13 cellular contexts compared by ENCODE assay signal in genomic region chr14:77409131-77409533, GRCh38. TPM values are rescaled to one million over a fixed set of nuclear protein-coding genes. Genes with fewer than 3 reads are reported as not detected.
DNase-seq lines count a peak whose midpoint lies in the region; ATAC-seq and TF ChIP-seq lines count a peak whose summit lies in the region.
"Had no signal": no experiment of that assay in that cellular context is flagged by ENCODE, and none has a peak within 500 bp of the region (broad histone marks: within the 10 kb centered on the region; RNA-seq: fewer than 3 reads in every experiment).

No MANE protein-coding gene starts in this region.

- H3K9ac ChIP-seq in parathyroid adenoma: no peak overlapping the region
- H3K9ac ChIP-seq: BLaER1 had no signal

- H3K27me3 Mint-ChIP-seq in activated CD4-positive, alpha-beta T cell treated with anti-CD3 and anti-CD28 coated beads for 36 hours: no peaks in the 10 kb centered on the region

- peak; percentile 39 for ATAC-seq in activated CD4-positive, alpha-beta T cell treated with anti-CD3 and anti-CD28 coated beads for 36 hours
- ATAC-seq: heart right ventricle had no signal

- no peak overlapping the region for H3K27ac Mint-ChIP-seq in activated CD4-positive, alpha-beta T cell treated with anti-CD3 and anti-CD28 coated beads for 36 hours

- H3K27me3 ChIP-seq in parathyroid adenoma (ENCODE audit: control insufficient read depth, insufficient read depth, low read length): no peaks in the 10 kb centered on the region
- H3K27me3 ChIP-seq: BLaER1, heart right ventricle had no signal

- no peak overlapping the region for H3K4me2 ChIP-seq in parathyroid adenoma (ENCODE audit: low read length)
- H3K4me2 ChIP-seq: BLaER1 had no signal

- CTCF ChIA-PET in activated CD4-positive, alpha-beta T cell treated with anti-CD3 and anti-CD28 coated beads for 36 hours (lab: Charles Lee): no interaction called here

- H3K9me3 Mint-ChIP-seq in activated CD4-positive, alpha-beta T cell treated with anti-CD3 and anti-CD28 coated beads for 36 hours (ENCODE audit: low read depth): no peaks in the 10 kb centered on the region

- H3K36me3 Mint-ChIP-seq in activated CD4-positive, alpha-beta T cell treated with anti-CD3 and anti-CD28 coated beads for 36 hours (ENCODE audit: low read depth): no peaks in the 10 kb centered on the region

- peak; percentile 21 for DNase-seq in activated CD4-positive, alpha-beta T cell treated with anti-CD3 and anti-CD28 coated beads for 36 hours
- DNase-seq in activated CD4-positive, alpha-beta T cell treated with anti-CD3 and anti-CD28 coated beads, Interleukin-2, amount 50 U/mL, for 4 hours: no peak
- DNase-seq in NCI-H1694 (lab: John Stamatoyannopoulos, UW) (peak; percentile 3), cerebellar cortex (ENCODE audit: low spot score) (peak; percentile 25), cortex of kidney (lab: John Stamatoyannopoulos, UW) (no peak), medulla oblongata (ENCODE audit: extremely low spot score) (no peak), occipital lobe (lab: John Stamatoyannopoulos, UW) (no peak)
- DNase-seq: activated naive CD4-positive, alpha-beta T cell treated with Interleukin-2 at 50 U/mL for 16 hours; heart right ventricle had no signal

- H3K9me3 ChIP-seq in parathyroid adenoma (ENCODE audit: control insufficient read depth, low read length): no peaks in the 10 kb centered on the region
- H3K9me3 ChIP-seq: BLaER1, heart right ventricle, thoracic aorta had no signal

- H3K4me3 ChIP-seq in parathyroid adenoma (ENCODE audit: low read depth, low read length): no peak overlapping the region
- H3K4me3 ChIP-seq: BLaER1, heart right ventricle, thoracic aorta had no signal

- no peaks in the 10 kb centered on the region for H3K4me1 ChIP-seq in parathyroid adenoma

- peak; percentile 30 for TF ChIP-seq CTCF in parathyroid adenoma (IDR thresholded peaks at IDR 0.05)

- no peak overlapping the region for H3K27ac ChIP-seq in parathyroid adenoma
- H3K27ac ChIP-seq: BLaER1, heart right ventricle, thoracic aorta had no signal

- POLR2A ChIA-PET in activated CD4-positive, alpha-beta T cell treated with anti-CD3 and anti-CD28 coated beads for 36 hours (lab: Charles Lee): no interaction called here

- peaks cover 11% of the 10 kb centered on the region for H3K4me1 Mint-ChIP-seq in activated CD4-positive, alpha-beta T cell treated with anti-CD3 and anti-CD28 coated beads for 36 hours

- H3K79me2 ChIP-seq in parathyroid adenoma: no peaks in the 10 kb centered on the region

- intact Hi-C loops in activated CD4-positive, alpha-beta T cell treated with anti-CD3 and anti-CD28 coated beads for 36 hours (cut with DNase I, micrococcal nuclease): no loop called here

- no peaks in the 10 kb centered on the region for H3K36me3 ChIP-seq in parathyroid adenoma (ENCODE audit: control insufficient read depth, insufficient read depth, low read length)
- H3K36me3 ChIP-seq: BLaER1, thoracic aorta had no signal

- peak overlapping the region; percentile 71 for H2AFZ ChIP-seq in parathyroid adenoma

- no peak overlapping the region for H3K4me3 Mint-ChIP-seq in activated CD4-positive, alpha-beta T cell treated with anti-CD3 and anti-CD28 coated beads for 36 hours

RNA-seq across cellular contexts. Expression of gene NOXRED1, which starts 14.2 kb away (rescaled TPM):
- under 1 TPM; 0.46 to 0.66 TPM for total RNA-seq in activated CD4-positive, alpha-beta T cell treated with anti-CD3 and anti-CD28 coated beads for 36 hours
- total RNA-seq in occipital lobe: 0.16 TPM

RNA-seq across cellular contexts. Expression of gene SAMD15, which starts 32.0 kb away (rescaled TPM):
- total RNA-seq in activated CD4-positive, alpha-beta T cell treated with anti-CD3 and anti-CD28 coated beads for 36 hours: under 1 TPM; 0.25 TPM
- total RNA-seq in occipital lobe: 8.1 TPM
- total RNA-seq: skeletal muscle tissue had no signal

RNA-seq across cellular contexts. Expression of gene TMED8, which starts 32.2 kb away (rescaled TPM):
- 10 to 100 TPM; 25.3 to 27.9 TPM for total RNA-seq in activated CD4-positive, alpha-beta T cell treated with anti-CD3 and anti-CD28 coated beads for 36 hours
- total RNA-seq in occipital lobe: 27.6 TPM

RNA-seq across cellular contexts. Expression of gene VIPAS39, which starts 48.3 kb away (rescaled TPM):
- total RNA-seq in activated CD4-positive, alpha-beta T cell treated with anti-CD3 and anti-CD28 coated beads for 36 hours: 10 to 100 TPM; 16.4 to 20.1 TPM
- total RNA-seq in occipital lobe: 30.6 TPM

RNA-seq across cellular contexts. Expression of gene AHSA1, which starts 48.8 kb away (rescaled TPM):
- total RNA-seq in activated CD4-positive, alpha-beta T cell treated with anti-CD3 and anti-CD28 coated beads for 36 hours: 100 to 1,000 TPM; 318 to 348 TPM
- total RNA-seq in occipital lobe: 79.1 TPM

Comparison
In these comparisons a context has a peak if more than half of its experiments do, and no peak if none do; other contexts are left out.
1. DNase-seq: peak in activated CD4-positive, alpha-beta T cell treated with anti-CD3 and anti-CD28 coated beads for 36 hours (single experiment), NCI-H1694 (single experiment) and cerebellar cortex (single experiment); none in activated CD4-positive, alpha-beta T cell treated with anti-CD3 and anti-CD28 coated beads, Interleukin-2, amount 50 U/mL, for 4 hours (0 of 2), cortex of kidney (single experiment), medulla oblongata (single experiment) and occipital lobe (single experiment).